ENCODE assay signal across 1 cellular context in the genomic region with DNA sequence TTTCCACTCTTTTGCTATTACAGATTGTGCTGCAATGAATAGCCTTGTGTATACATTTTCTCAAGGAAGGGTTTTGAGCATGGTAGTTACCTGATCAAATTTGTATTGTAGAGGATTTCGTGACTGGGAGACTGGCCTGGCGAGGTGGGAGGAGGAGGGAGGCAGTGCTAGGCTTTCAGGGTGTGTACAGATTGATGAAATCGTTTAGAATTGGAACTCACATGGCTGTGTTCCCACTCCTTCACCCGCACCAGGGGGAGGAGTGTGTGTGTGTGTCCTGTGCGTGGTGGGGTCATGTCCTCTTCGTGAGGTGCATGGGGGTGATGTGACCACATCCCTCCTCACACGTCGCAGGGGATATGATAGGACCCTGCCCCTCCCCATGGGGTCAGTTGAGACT.
TF ChIP-seq lines count a peak whose summit lies in the region.

No MANE protein-coding gene starts in this region.

TF ChIP-seq in H1, 55 proteins besides CTCF, POLR2A, EP300 and RAD21:
- TF ChIP-seq KDM5A (IDR thresholded peaks at IDR 0.05; ENCODE audit: low read length): no peak
- TF ChIP-seq EZH2 (IDR thresholded peaks at IDR 0.05; ENCODE audit: low read depth, low read length, severe bottlenecking): no peak
- TF ChIP-seq TAF7 (optimal IDR thresholded peaks at IDR 0.05; ENCODE audit: borderline replicate concordance, low read depth, low read length): no peak
- no peak for TF ChIP-seq PHF8 (conservative IDR thresholded peaks at IDR 0.05; ENCODE audit: low read depth, low read length)
- no peak for TF ChIP-seq RNF2 (IDR thresholded peaks at IDR 0.05; ENCODE audit: borderline replicate concordance, low read depth, low read length, missing control alignments, poor library complexity, severe bottlenecking)
- TF ChIP-seq HDAC2 (IDR thresholded peaks at IDR 0.05; ENCODE audit: borderline replicate concordance in 1 of 2, low read depth in 2 of 2, low read length in 2 of 2): no peak
- no peak for TF ChIP-seq RFX5 (IDR thresholded peaks at IDR 0.05; ENCODE audit: borderline replicate concordance, low read depth, low read length)
